15 cellular contexts compared by ENCODE assay signal in the genomic region with DNA sequence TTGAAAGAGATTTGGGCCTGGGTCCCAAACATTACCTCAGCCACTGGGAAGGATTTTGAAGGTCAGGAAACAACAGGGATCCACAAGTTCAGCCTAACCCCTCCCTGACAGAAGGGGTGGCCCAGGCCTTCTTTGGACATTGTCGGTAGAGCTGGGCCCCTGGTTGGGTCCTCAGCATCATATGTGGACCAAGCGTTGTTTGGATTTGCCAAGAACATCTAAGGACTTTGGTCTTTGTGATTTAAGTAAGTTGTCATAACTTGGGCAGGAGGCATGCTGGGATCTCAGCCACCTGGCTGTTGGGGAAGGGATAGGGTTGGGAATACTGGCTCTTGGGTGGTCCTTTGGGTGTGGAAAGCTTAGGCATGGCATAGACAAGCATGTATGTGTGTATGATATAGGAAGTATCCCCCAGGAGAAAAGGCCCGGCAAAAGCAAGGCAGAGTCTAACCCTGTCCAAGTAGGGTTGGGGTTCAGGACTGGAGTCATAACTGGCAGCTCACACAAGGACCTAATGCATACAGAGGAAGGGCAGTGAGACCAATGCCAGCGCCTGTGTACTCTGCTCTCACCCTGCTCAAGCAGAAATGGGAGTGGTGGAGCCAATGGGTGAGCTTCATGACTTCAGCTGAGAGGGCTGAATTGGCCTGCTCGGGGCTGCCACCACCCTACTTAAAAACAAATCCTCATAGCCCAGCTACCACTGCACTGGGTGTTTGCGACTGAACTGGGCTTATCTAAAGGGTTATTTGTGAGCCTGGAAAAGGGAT.
DNase-seq lines count a peak whose midpoint lies in the region; TF ChIP-seq lines count a peak whose summit lies in the region.
"Had no signal": no experiment of that assay in that cellular context is flagged by ENCODE, and none has a peak within 500 bp of the region (broad histone marks: within the 10 kb centered on the region; RNA-seq: fewer than 3 reads in every experiment).

No MANE protein-coding gene starts in this region.

- no peak for TF ChIP-seq CTCF in transverse colon (IDR thresholded peaks at IDR 0.05)

- in situ Hi-C loops in transverse colon (cut with MboI; ENCODE audit: low pct_ligation_motif_present in 1 of 4, low pct_unique_long_range_greater_than_20kb in 1 of 4, low sequenced_read_pairs in 3 of 4) = loop anchor here in 1 of 4 donors (10.0 kb wide), 1 partner anchor 96 kb away; no protein-coding TSS in a partner anchor

- WGBS in transverse colon (ENCODE audit: low coverage in 1 of 2), 2 donors = 73% methylated on average over 6 of the region's 6 CpGs; no CpG with 5 or more reads in 1 of the 2 donors

- no peak for TF ChIP-seq POLR2A in transverse colon (IDR thresholded peaks at IDR 0.05)

- no peak for TF ChIP-seq EP300 in transverse colon (IDR thresholded peaks at IDR 0.05; ENCODE audit: low read depth)

- H3K27ac ChIP-seq in muscle layer of duodenum (ENCODE audit: low read length) (peak overlapping the region; percentile 58), transverse colon (peak overlapping the region; percentile 33 to 55 (median 43))
- H3K27ac ChIP-seq: pancreas had no signal

- H3K4me3 ChIP-seq in muscle layer of duodenum (ENCODE audit: low read depth in 1 of 2, low read length in 2 of 2) (peak overlapping the region; percentile 1 to 45), transverse colon (no peak overlapping the region)
- H3K4me3 ChIP-seq: pancreas had no signal

- H3K9me3 ChIP-seq in muscle layer of duodenum (ENCODE audit: control insufficient read depth in 1 of 2, low read length in 2 of 2) (no peaks in the 10 kb centered on the region), transverse colon (no peaks in the 10 kb centered on the region)
- H3K9me3 ChIP-seq: pancreas had no signal

- H3K27me3 ChIP-seq in muscle layer of duodenum (ENCODE audit: low read depth, low read length) (no peaks in the 10 kb centered on the region), transverse colon (no peaks in the 10 kb centered on the region)

- H3K4me1 ChIP-seq in muscle layer of duodenum (ENCODE audit: control insufficient read depth in 1 of 2, insufficient read depth in 2 of 2, low read length in 2 of 2) (peaks cover 0 to 16% of the 10 kb centered on the region in 2 donors), transverse colon (peaks cover 0 to 3% (median 0%) of the 10 kb centered on the region in 4 donors)

- H3K36me3 ChIP-seq in muscle layer of duodenum (ENCODE audit: control insufficient read depth in 1 of 2, insufficient read depth in 2 of 2, low read length in 2 of 2) (no peaks in the 10 kb centered on the region), transverse colon (no peaks in the 10 kb centered on the region)
- H3K36me3 ChIP-seq: pancreas had no signal

- peak; percentile 9 for DNase-seq in M059J (ENCODE audit: low read depth)
- DNase-seq in ecto neural progenitor cell (ENCODE audit: low spot score) = peak; percentile 16
- DNase-seq in transverse colon = no peak
- DNase-seq in NCI-H1092 treated with DMSO at 0.1 percent for 48 hours (lab: John Stamatoyannopoulos, UW) = no peak
- no peak for DNase-seq in A172 (ENCODE audit: low spot score)
- DNase-seq in AG20443 (ENCODE audit: low spot score) = no peak
- DNase-seq: activated CD8-positive, alpha-beta T cell treated with anti-CD3 and anti-CD28 coated beads for 36 hours; CD4-positive, alpha-beta T cell; DND-41; midbrain; NCI-H1436 treated with DMSO at 0.1 percent for 48 hours; NCI-H446 treated with DMSO at 0.1 percent for 48 hours; OCI-M1; pancreas had no signal

- intact Hi-C loops in transverse colon (cut with DNase I; ENCODE audit: low total_unique reads) = no loop called here

Comparison
In these comparisons a context has a peak if more than half of its experiments do, and no peak if none do; other contexts are left out.
1. DNase-seq: peak in M059J (single experiment) and ecto neural progenitor cell (single experiment); none in transverse colon (single experiment), NCI-H1092 treated with DMSO at 0.1 percent for 48 hours (single experiment), A172 (single experiment) and AG20443 (single experiment).
2. H3K4me3 ChIP-seq: peak in muscle layer of duodenum (2 of 2); none in transverse colon (0 of 4).